Comparison of ENCODE assay signal across 9 cellular contexts in genomic region chr3:197151562-197151961, GRCh38.
DNase-seq lines count a peak whose midpoint lies in the region; ATAC-seq and TF ChIP-seq lines count a peak whose summit lies in the region.
"Had no signal": no experiment of that assay in that cellular context is flagged by ENCODE, and none has a peak within 500 bp of the region (broad histone marks: within the 10 kb centered on the region; RNA-seq: fewer than 3 reads in every experiment).

No MANE protein-coding gene starts in this region.

- no peak for TF ChIP-seq CTCF in osteocyte (IDR thresholded peaks at IDR 0.05)

- peaks cover 20% of the 10 kb centered on the region for H3K4me1 Mint-ChIP-seq in osteocyte (ENCODE audit: unreplicated experiment)

- peak overlapping the region; percentile 51 for H3K27ac Mint-ChIP-seq in osteocyte (ENCODE audit: unreplicated experiment)

- H3K4me3 Mint-ChIP-seq in osteocyte (ENCODE audit: unreplicated experiment) = no peak overlapping the region

- H3K27me3 Mint-ChIP-seq in osteocyte (ENCODE audit: unreplicated experiment) = no peaks in the 10 kb centered on the region

- peaks cover 21% of the 10 kb centered on the region for H3K9me3 Mint-ChIP-seq in osteocyte (ENCODE audit: unreplicated experiment)

- ATAC-seq in GM18517 (IDR thresholded peaks at IDR 0.05; ENCODE audit: unreplicated experiment) (no peak), GM18868 (IDR thresholded peaks at IDR 0.05; ENCODE audit: unreplicated experiment) (no peak), HG03457 (IDR thresholded peaks at IDR 0.05; ENCODE audit: unreplicated experiment) (no peak)

- DNase-seq in HCEC 1CT = peak; percentile 85
- DNase-seq in NCI-H345 treated with DMSO at 0.1 percent for 48 hours (lab: John Stamatoyannopoulos, UW; ENCODE audit: unreplicated experiment) = peak; percentile 38
- DNase-seq in dermis microvascular lymphatic vessel endothelial cell (ENCODE audit: low read depth in 2 of 2) = peak; percentile 21 to 36
- no peak for DNase-seq in osteocyte (ENCODE audit: extremely low spot score, unreplicated experiment)
- DNase-seq in nucleus accumbens (lab: John Stamatoyannopoulos, UW) = no peak
- DNase-seq: colonic mucosa had no signal

- peaks cover 39% of the 10 kb centered on the region for H3K36me3 Mint-ChIP-seq in osteocyte (ENCODE audit: unreplicated experiment)

Comparison
In these comparisons a context has a peak if more than half of its experiments do, and no peak if none do; other contexts are left out.
1. DNase-seq: peak in HCEC 1CT (single experiment), NCI-H345 treated with DMSO at 0.1 percent for 48 hours (single experiment) and dermis microvascular lymphatic vessel endothelial cell (2 of 2); none in osteocyte (single experiment) and nucleus accumbens (0 of 56).